In the genomic region with DNA sequence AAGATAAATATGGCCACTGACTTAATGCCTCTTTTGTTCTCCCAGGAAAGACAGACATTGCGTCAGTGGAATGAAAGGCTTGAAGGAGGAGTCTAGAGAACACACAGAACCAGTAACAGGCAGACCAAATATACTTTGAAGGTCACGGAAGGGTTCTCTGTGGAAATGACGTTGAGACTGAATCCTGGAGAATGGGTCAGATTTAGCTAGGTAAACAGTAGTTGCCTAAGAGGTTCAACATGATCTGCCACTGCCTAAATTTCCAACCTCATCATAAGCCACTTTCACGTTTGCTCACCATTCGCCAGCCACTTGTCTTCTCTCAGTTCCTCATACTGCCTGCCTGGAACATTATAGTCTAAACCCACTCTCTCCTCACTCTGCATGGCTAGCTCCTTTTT, we compare ENCODE assay signal across 10 cellular contexts. TPM values are rescaled to one million over a fixed set of nuclear protein-coding genes. Genes with fewer than 3 reads are reported as not detected.
DNase-seq lines count a peak whose midpoint lies in the region; ATAC-seq and TF ChIP-seq lines count a peak whose summit lies in the region.
"Had no signal": no experiment of that assay in that cellular context is flagged by ENCODE, and none has a peak within 500 bp of the region (broad histone marks: within the 10 kb centered on the region; RNA-seq: fewer than 3 reads in every experiment).

No MANE protein-coding gene starts in this region.

- WGBS in aorta, 2 donors, result 92% methylated on average over 5 of the region's 5 CpGs

- H3K27ac Mint-ChIP-seq in Calu3 (ENCODE audit: unreplicated experiment), result peak overlapping the region; percentile 88

- TF ChIP-seq CTCF in Calu3 (IDR thresholded peaks at IDR 0.05; ENCODE audit: unreplicated experiment), result no peak

- peak overlapping the region; percentile 37 for H3K4me3 Mint-ChIP-seq in Calu3 (ENCODE audit: low read depth, unreplicated experiment)

- no peaks in the 10 kb centered on the region for H3K9me3 ChIP-seq in aorta (ENCODE audit: control insufficient read depth, low read length)

- CTCF ChIA-PET in Calu3 (lab: Charles Lee), result interaction anchor here (1.1 to 1.7 kb wide), 5 partner anchors 74 to 357 kb away, joined by 3 to 5 read pairs (median 4); a partner anchor contains a TSS

- H3K4me3 ChIP-seq in aorta (ENCODE audit: low read length in 2 of 2), result no peak overlapping the region

- intact Hi-C loops in Calu3 (cut with micrococcal nuclease; ENCODE audit: unreplicated experiment) (loop anchor here (2.0 to 5.0 kb wide), 3 partner anchors 20 to 63 kb away; a partner anchor contains a TSS), aorta (cut with DNase I) (no loop called here)

- H3K27me3 Mint-ChIP-seq in Calu3 (ENCODE audit: unreplicated experiment), result no peaks in the 10 kb centered on the region

- peaks cover 39% of the 10 kb centered on the region for H3K4me1 Mint-ChIP-seq in Calu3 (ENCODE audit: low read depth, unreplicated experiment)

- peak overlapping the region; percentile 70 for H3K27ac ChIP-seq in caudate nucleus (ENCODE audit: low read depth, low read length)
- no peak overlapping the region for H3K27ac ChIP-seq in aorta (ENCODE audit: low read depth in 1 of 2, low read length in 2 of 2)
- H3K27ac ChIP-seq: C4-2B had no signal

- no peaks in the 10 kb centered on the region for H3K27me3 ChIP-seq in aorta (ENCODE audit: control insufficient read depth in 1 of 2, insufficient read depth in 2 of 2, low read length in 1 of 2)

- DNase-seq in Calu3 (peak; percentile 73), caudate nucleus (lab: John Stamatoyannopoulos, UW) (peak in 1 of 61 donors; percentile 12), NCI-H2196 (lab: John Stamatoyannopoulos, UW; ENCODE audit: unreplicated experiment) (no peak), aorta (no peak), GDM1 (lab: John Stamatoyannopoulos, UW) (no peak), ecto neural progenitor cell (ENCODE audit: low spot score) (no peak)

- peak; percentile 98 for ATAC-seq in GM21367 (IDR thresholded peaks at IDR 0.05; ENCODE audit: unreplicated experiment)
- peak; percentile 96 for ATAC-seq in HG03196 (IDR thresholded peaks at IDR 0.05; ENCODE audit: unreplicated experiment)
- no peak for ATAC-seq in aorta (ENCODE audit: low FRiP score)

- peaks cover 5% of the 10 kb centered on the region for H3K36me3 Mint-ChIP-seq in Calu3 (ENCODE audit: insufficient read depth, unreplicated experiment)

- no peaks in the 10 kb centered on the region for H3K4me1 ChIP-seq in aorta (ENCODE audit: control insufficient read depth in 1 of 2, insufficient read depth in 2 of 2, low read length in 2 of 2)

- no peaks in the 10 kb centered on the region for H3K9me3 Mint-ChIP-seq in Calu3 (ENCODE audit: low read depth, unreplicated experiment)

- H3K36me3 ChIP-seq in aorta (ENCODE audit: control insufficient read depth in 1 of 2, insufficient read depth in 2 of 2, low read length in 1 of 2), result no peaks in the 10 kb centered on the region

- no TSS peak for BruUV-seq in Calu3 (replicated peaks; lab: Mats Ljungman, UMichigan)

RNA-seq across cellular contexts. Expression of a gene that starts 20.5 kb away (rescaled TPM):
- 29.8 and 36.0 TPM in 2 replicates for total RNA-seq in Calu3 (2022)
- total RNA-seq in aorta, result 10 to 100 TPM in 1 of 2 donors, 1 to 10 TPM in 1; 4.6 to 11.8 TPM
- polyA plus RNA-seq in aorta, result 1 to 10 TPM; 7.2 to 8.5 TPM
- total RNA-seq: T-helper 1 cell treated with Interleukin-12 subunit alpha and Interleukin-12 subunit beta and Interleukin-4 antibody, amounts not matched to agents 30 ng/mL and 1 ng/mL, for 36 hours had no signal
